9 cellular contexts compared by ENCODE assay signal in the genomic region with DNA sequence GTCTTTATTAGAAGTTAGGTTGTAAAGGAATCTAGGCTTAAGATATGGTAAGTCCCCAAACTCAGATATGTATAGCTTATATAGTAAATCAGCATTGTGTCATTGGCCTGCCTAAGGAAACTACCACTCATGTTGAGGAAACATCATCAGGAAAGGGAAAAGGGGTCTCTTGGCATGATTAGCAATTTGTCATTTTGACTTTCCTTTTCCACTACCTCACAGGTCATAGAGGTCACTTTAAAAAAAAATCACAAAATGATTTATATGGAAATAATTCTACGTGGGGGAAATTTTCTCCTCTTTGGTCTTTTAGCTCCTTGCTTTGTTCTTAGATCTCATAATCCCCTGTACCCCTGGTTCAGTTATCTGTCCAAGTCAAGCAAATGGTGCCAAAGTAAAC.
"Had no signal": no experiment of that assay in that cellular context is flagged by ENCODE, and none has a peak within 500 bp of the region (broad histone marks: within the 10 kb centered on the region; RNA-seq: fewer than 3 reads in every experiment).

No MANE protein-coding gene starts in this region.

- H3K4me2 ChIP-seq: GM23338 had no signal

- DNase-seq: H9, HFFc6, IMR-90 had no signal

- H3K9me3 Mint-ChIP-seq: GM23338, H9, HFFc6 had no signal

- H3K27ac Mint-ChIP-seq: GM23338, H9, HFFc6 had no signal

- FAIRE-seq: H1, H54, K562 had no signal

- H3K4me3 ChIP-seq: GM23338, K562 had no signal

- H3K27ac ChIP-seq: HL-60 had no signal

- H3K4me3 Mint-ChIP-seq: GM23338, H9, HFFc6 had no signal

- ATAC-seq: GM23338, HCT116, K562 had no signal

- H2AFZ ChIP-seq: GM23338 had no signal
